ENCODE assay signal across 22 cellular contexts in genomic region chr2:236795861-236796219, GRCh38.
DNase-seq lines count a peak whose midpoint lies in the region; ATAC-seq, FAIRE-seq and TF ChIP-seq lines count a peak whose summit lies in the region.
"Had no signal": no experiment of that assay in that cellular context is flagged by ENCODE, and none has a peak within 500 bp of the region (broad histone marks: within the 10 kb centered on the region; RNA-seq: fewer than 3 reads in every experiment).

No MANE protein-coding gene starts in this region.

- no peak overlapping the region for H3K9ac ChIP-seq in HepG2 (ENCODE audit: insufficient read depth, low read depth, low read length)
- no peak overlapping the region for H3K9ac ChIP-seq in neuronal stem cell (ENCODE audit: low read depth, low read length, poor library complexity)
- H3K9ac ChIP-seq: BLaER1 treated with 17β-estradiol and CSF1 and Interleukin-3, amounts not matched to agents 10 nM and 100 nM had no signal

- H3K4me2 ChIP-seq in HepG2 (ENCODE audit: low read depth, low read length) (no peak overlapping the region), neuronal stem cell (ENCODE audit: insufficient read depth, low read length, poor library complexity, severe bottlenecking) (no peak overlapping the region)
- H3K4me2 ChIP-seq: A549; BLaER1 treated with 17β-estradiol and CSF1 and Interleukin-3, amounts not matched to agents 10 nM and 100 nM had no signal

- in situ Hi-C loops in HepG2 (cut with HindIII; ENCODE audit: extremely low pct_ligation_motif_present, low pct_unique_long_range_greater_than_20kb): no loop called here

- H2AK5ac ChIP-seq in neuronal stem cell (ENCODE audit: low read depth, low read length): peak overlapping the region; percentile 77

- FAIRE-seq in HepG2 (lab: Jason Lieb, UNC): no peak
- FAIRE-seq: A549, D721Med, G401.6, GM12891, GM19239 had no signal

- WGBS in HepG2 (ENCODE audit: low lambda C conversion rate): 30% methylated on average over 8 of the region's 8 CpGs
- WGBS in right lobe of liver (ENCODE audit: insufficient coverage, low coverage, low lambda C conversion rate, missing lambda C conversion rate): 75% methylated on average over 2 of the region's 8 CpGs
- no CpG with 5 or more reads among the region's 8 CpGs for WGBS in neuronal stem cell (ENCODE audit: extremely low coverage in 2 of 2, insufficient read length in 2 of 2, insufficient replicate concordance in 1 of 2), 2 donors

- BruUV-seq in HepG2 (replicated peaks; lab: Mats Ljungman, UMichigan): no TSS peak

- TF ChIP-seq CTCF in HepG2 (CRISPR knock-in tag; IDR thresholded peaks at IDR 0.05): no peak
- TF ChIP-seq CTCF in right lobe of liver (IDR thresholded peaks at IDR 0.05): no peak

- ATAC-seq in HepG2: no peak
- ATAC-seq in right lobe of liver: no peak
- no peak for ATAC-seq in esophagus mucosa
- ATAC-seq: A549; CD8-positive, alpha-beta T cell had no signal

- DNase-seq in HepG2 (ENCODE audit: low spot score) (no peak), right lobe of liver (no peak), neuronal stem cell (ENCODE audit: low spot score) (no peak), posterior vena cava (ENCODE audit: low spot score) (peak; percentile 49), KG1 (lab: John Stamatoyannopoulos, UW) (no peak), cardiac septum (ENCODE audit: low spot score) (no peak)
- DNase-seq: AML-193; Caco-2; Calu3; CD4-positive, alpha-beta T cell; CD8-positive, alpha-beta T cell; DMS79 treated with DMSO at 0.1 percent for 48 hours; GF-D8 had no signal

- H3K9me3 ChIP-seq in HepG2 (ENCODE audit: low read length): no peaks in the 10 kb centered on the region
- no peaks in the 10 kb centered on the region for H3K9me3 ChIP-seq in right lobe of liver
- peaks cover 0 to 8% of the 10 kb centered on the region in 2 donors for H3K9me3 ChIP-seq in neuronal stem cell (replicated peaks in 1 of 2; ENCODE audit: control insufficient read depth in 2 of 2, insufficient read depth in 1 of 2, low read depth in 1 of 2, low read length in 2 of 2)
- H3K9me3 ChIP-seq: A549, Caco-2 had no signal

- H4K91ac ChIP-seq in neuronal stem cell (ENCODE audit: low read depth, low read length, poor library complexity): peak overlapping the region; percentile 53

- no peaks in the 10 kb centered on the region for H3K79me2 ChIP-seq in HepG2 (ENCODE audit: insufficient read depth, low read length)

- POLR2A ChIA-PET in HepG2 (lab: Yijun Ruan, JAX): no interaction called here

- H2BK12ac ChIP-seq in neuronal stem cell (ENCODE audit: low read length): no peak overlapping the region

- no peak overlapping the region for H2BK5ac ChIP-seq in neuronal stem cell (ENCODE audit: low read length)

- no peaks in the 10 kb centered on the region for H4K20me1 ChIP-seq in HepG2 (ENCODE audit: insufficient read depth, low read length)
- H4K20me1 ChIP-seq: BLaER1 treated with 17β-estradiol and CSF1 and Interleukin-3, amounts not matched to agents 10 nM and 100 nM had no signal

- H2AFZ ChIP-seq in HepG2 (ENCODE audit: low read length) (no peak overlapping the region), neuronal stem cell (ENCODE audit: low read length) (no peak overlapping the region)

- H3K36me3 ChIP-seq in HepG2 (replicated peaks in 1 of 2; ENCODE audit: control insufficient read depth in 1 of 2, insufficient read depth in 2 of 2, low read length in 2 of 2) (no peaks in the 10 kb centered on the region), right lobe of liver (no peaks in the 10 kb centered on the region), neuronal stem cell (replicated peaks in 1 of 2; ENCODE audit: control insufficient read depth in 2 of 2, insufficient read depth in 2 of 2, low read length in 2 of 2) (no peaks in the 10 kb centered on the region)
- H3K36me3 ChIP-seq: BLaER1 treated with 17β-estradiol and CSF1 and Interleukin-3, amounts not matched to agents 10 nM and 100 nM had no signal

- H3K14ac ChIP-seq in neuronal stem cell (ENCODE audit: low read length): no peak overlapping the region

- peak overlapping the region; percentile 53 for H3K18ac ChIP-seq in neuronal stem cell (ENCODE audit: low read length)

- TF ChIP-seq EP300 in HepG2 (IDR thresholded peaks at IDR 0.05; ENCODE audit: low read depth in 2 of 2, low read length in 2 of 2) (no peak), HepG2 (CRISPR knock-in tag; IDR thresholded peaks at IDR 0.05; ENCODE audit: borderline replicate concordance) (no peak)

- no peaks in the 10 kb centered on the region for H3K79me1 ChIP-seq in neuronal stem cell (ENCODE audit: low read depth, low read length)

- H3K27ac ChIP-seq in HepG2 (ENCODE audit: extremely low read length, insufficient read depth, low read length) (no peak overlapping the region), right lobe of liver (no peak overlapping the region), neuronal stem cell (replicated peaks; ENCODE audit: low read length) (no peak overlapping the region)
- H3K27ac ChIP-seq: 22Rv1; A549; BLaER1 treated with 17β-estradiol and CSF1 and Interleukin-3, amounts not matched to agents 10 nM and 100 nM; C4-2B had no signal

- CTCF ChIA-PET in HepG2 (lab: Yijun Ruan, JAX; ENCODE audit: low intra/inter-chr PET ratio, low total read pairs): no interaction called here

- no peak for TF ChIP-seq RAD21 in HepG2 (CRISPR knock-in tag; IDR thresholded peaks at IDR 0.05)

- H3K4ac ChIP-seq in neuronal stem cell (ENCODE audit: low read length): no peak overlapping the region

- H3K27me3 ChIP-seq in HepG2 (ENCODE audit: control insufficient read depth in 1 of 2, insufficient read depth in 2 of 2, low read length in 2 of 2): peaks cover 0 to 3% of the 10 kb centered on the region in 2 experiments; a peak in 1 of 5 replicates
- no peaks in the 10 kb centered on the region for H3K27me3 ChIP-seq in right lobe of liver
- no peaks in the 10 kb centered on the region for H3K27me3 ChIP-seq in neuronal stem cell (ENCODE audit: control insufficient read depth in 3 of 3, insufficient read depth in 3 of 3, low read depth in 1 of 3, low read length in 3 of 3)
- H3K27me3 ChIP-seq: BLaER1 treated with 17β-estradiol and CSF1 and Interleukin-3, amounts not matched to agents 10 nM and 100 nM had no signal

- no peak overlapping the region for H2BK120ac ChIP-seq in neuronal stem cell (ENCODE audit: low read depth, low read length)

- intact Hi-C loops in HepG2 (cut with micrococcal nuclease; ENCODE audit: unreplicated experiment) (no loop called here), right lobe of liver (cut with DNase I) (no loop called here), posterior vena cava (cut with DNase I) (loop anchor here in 1 of 2 donors (10.0 kb wide), 1 partner anchor 151 kb away; no protein-coding TSS in a partner anchor), cardiac septum (cut with DNase I) (no loop called here)

- no peak overlapping the region for H3K4me3 ChIP-seq in HepG2 (replicated peaks in 1 of 3; ENCODE audit: insufficient read depth in 1 of 3, low read depth in 2 of 3, low read length in 3 of 3)
- H3K4me3 ChIP-seq in right lobe of liver: no peak overlapping the region
- no peak overlapping the region for H3K4me3 ChIP-seq in neuronal stem cell (ENCODE audit: low read length in 2 of 2)
- H3K4me3 ChIP-seq: A549; BLaER1 treated with 17β-estradiol and CSF1 and Interleukin-3, amounts not matched to agents 10 nM and 100 nM had no signal

- no peak overlapping the region for H3K23ac ChIP-seq in neuronal stem cell (ENCODE audit: low read depth, low read length, poor library complexity)

- peak overlapping the region; percentile 63 for H2BK15ac ChIP-seq in neuronal stem cell (ENCODE audit: low read length)

- H4K8ac ChIP-seq in neuronal stem cell (ENCODE audit: low read depth, low read length): no peak overlapping the region

- H3K4me1 ChIP-seq in HepG2 (ENCODE audit: insufficient read depth, low read length): no peaks in the 10 kb centered on the region
- H3K4me1 ChIP-seq in right lobe of liver: no peaks in the 10 kb centered on the region
- H3K4me1 ChIP-seq in neuronal stem cell (ENCODE audit: control insufficient read depth in 2 of 2, insufficient read depth in 1 of 2, low read depth in 1 of 2, low read length in 2 of 2): no peaks in the 10 kb centered on the region
- H3K4me1 ChIP-seq: A549, Caco-2 had no signal

- TF ChIP-seq POLR2A in HepG2 (IDR thresholded peaks at IDR 0.05; ENCODE audit: insufficient read depth in 1 of 2, low read depth in 2 of 2, low read length in 2 of 2): no peak
- no peak for TF ChIP-seq POLR2A in right lobe of liver (IDR thresholded peaks at IDR 0.05)

TF ChIP-seq in HepG2, 621 proteins besides CTCF, POLR2A, EP300 and RAD21:
- peak; percentile 97 for TF ChIP-seq MNT (IDR thresholded peaks at IDR 0.05)
- no peak for TF ChIP-seq MYNN (CRISPR knock-in tag; IDR thresholded peaks at IDR 0.05; ENCODE audit: low read depth)
